Comparison of ENCODE assay signal across 13 cellular contexts in the genomic region with DNA sequence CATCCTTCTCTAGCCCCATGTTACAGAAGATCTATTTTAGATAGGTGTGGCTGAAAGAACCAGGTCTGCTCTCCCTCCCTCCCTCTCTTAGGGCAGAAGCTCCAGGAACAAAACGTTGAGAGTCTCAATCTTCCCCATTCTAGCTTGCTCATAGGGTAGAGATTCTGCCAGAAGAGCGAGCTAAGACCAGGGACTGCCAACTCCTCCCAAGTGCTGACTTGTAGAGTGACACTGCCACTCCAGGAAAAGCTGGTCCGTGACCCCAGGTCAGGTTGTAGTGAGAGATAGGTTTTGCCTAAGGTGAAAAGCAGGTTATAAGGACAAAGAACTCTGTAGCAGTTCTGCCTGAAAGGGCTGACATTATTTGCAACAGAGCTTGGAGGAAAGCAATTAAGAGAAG.
DNase-seq lines count a peak whose midpoint lies in the region; ATAC-seq and TF ChIP-seq lines count a peak whose summit lies in the region.
"Had no signal": no experiment of that assay in that cellular context is flagged by ENCODE, and none has a peak within 500 bp of the region (broad histone marks: within the 10 kb centered on the region; RNA-seq: fewer than 3 reads in every experiment).

No MANE protein-coding gene starts in this region.

- H3K27ac Mint-ChIP-seq in endodermal cell, result no peak overlapping the region
- H3K27ac Mint-ChIP-seq: B cell; CD4-positive, alpha-beta T cell had no signal

- TF ChIP-seq CTCF in left ventricle myocardium inferior (IDR thresholded peaks at IDR 0.05; ENCODE audit: borderline replicate concordance) (no peak), endodermal cell (conservative IDR thresholded peaks at IDR 0.05) (no peak)

- H3K4me1 Mint-ChIP-seq in endodermal cell, result peaks cover 7% of the 10 kb centered on the region
- H3K4me1 Mint-ChIP-seq: H9 had no signal

- peaks cover 26% of the 10 kb centered on the region for H3K36me3 Mint-ChIP-seq in endodermal cell (ENCODE audit: low read depth)

- H3K9me3 ChIP-seq in left ventricle myocardium inferior (replicated peaks), result no peaks in the 10 kb centered on the region
- H3K9me3 ChIP-seq in endodermal cell (ENCODE audit: control insufficient read depth, low read length), result peaks cover 4% of the 10 kb centered on the region

- no peak overlapping the region for H3K4me3 ChIP-seq in left ventricle myocardium inferior
- H3K4me3 ChIP-seq in endodermal cell (ENCODE audit: low read length), result no peak overlapping the region

- WGBS in endodermal cell (ENCODE audit: insufficient coverage in 1 of 2, insufficient read length in 1 of 2), 2 experiments, result 68 to 71% methylated on average over 1 to 3 of the region's 3 CpGs

- H3K27ac ChIP-seq in left ventricle myocardium inferior (replicated peaks), result no peak overlapping the region
- H3K27ac ChIP-seq in endodermal cell (ENCODE audit: low read depth, low read length), result no peak overlapping the region

- no peak overlapping the region for H3K4me3 Mint-ChIP-seq in endodermal cell
- H3K4me3 Mint-ChIP-seq: B cell; CD4-positive, alpha-beta T cell; H9 had no signal

- DNase-seq in left ventricle myocardium superior, result no peak
- no peak for DNase-seq in left ventricle myocardium inferior
- DNase-seq in endodermal cell, result no peak
- peak; percentile 10 for DNase-seq in iPS-NIHi7 (ENCODE audit: extremely low spot score)
- no peak for DNase-seq in midbrain (lab: John Stamatoyannopoulos, UW)
- DNase-seq: C1 segment of cervical spinal cord; CD4-positive, alpha-beta T cell; DMS79; GOT3; H9 had no signal

- H3K27me3 Mint-ChIP-seq in endodermal cell (ENCODE audit: insufficient read depth), result no peaks in the 10 kb centered on the region
- H3K27me3 Mint-ChIP-seq: B cell; CD4-positive, alpha-beta T cell had no signal

- H3K27me3 ChIP-seq in left ventricle myocardium inferior (ENCODE audit: low read depth) (no peaks in the 10 kb centered on the region), endodermal cell (ENCODE audit: control insufficient read depth, insufficient read depth, low read length, poor library complexity, severe bottlenecking) (no peaks in the 10 kb centered on the region)

- intact Hi-C loops in left ventricle myocardium superior (cut with micrococcal nuclease) (no loop called here), left ventricle myocardium inferior (cut with micrococcal nuclease) (no loop called here)

- H3K9me3 Mint-ChIP-seq in endodermal cell, result no peaks in the 10 kb centered on the region
- H3K9me3 Mint-ChIP-seq: H9 had no signal

- H3K36me3 ChIP-seq in left ventricle myocardium inferior, result peaks cover 57% of the 10 kb centered on the region
- peaks cover 15% of the 10 kb centered on the region for H3K36me3 ChIP-seq in endodermal cell (ENCODE audit: control insufficient read depth, insufficient read depth, low read length)

- ATAC-seq in left ventricle myocardium superior (peak; percentile 67), GM19035 (IDR thresholded peaks at IDR 0.05; ENCODE audit: unreplicated experiment) (no peak), HG02840 (IDR thresholded peaks at IDR 0.05; ENCODE audit: low FRiP score, unreplicated experiment) (no peak)

- H3K4me1 ChIP-seq in left ventricle myocardium inferior, result peaks cover 12% of the 10 kb centered on the region
- H3K4me1 ChIP-seq in endodermal cell (ENCODE audit: control insufficient read depth, insufficient read depth, low read length), result no peaks in the 10 kb centered on the region

- H3K9ac ChIP-seq in endodermal cell (ENCODE audit: extremely low read depth, low read length, poor library complexity, severe bottlenecking), result peak overlapping the region; percentile 12
